In the genomic region with DNA sequence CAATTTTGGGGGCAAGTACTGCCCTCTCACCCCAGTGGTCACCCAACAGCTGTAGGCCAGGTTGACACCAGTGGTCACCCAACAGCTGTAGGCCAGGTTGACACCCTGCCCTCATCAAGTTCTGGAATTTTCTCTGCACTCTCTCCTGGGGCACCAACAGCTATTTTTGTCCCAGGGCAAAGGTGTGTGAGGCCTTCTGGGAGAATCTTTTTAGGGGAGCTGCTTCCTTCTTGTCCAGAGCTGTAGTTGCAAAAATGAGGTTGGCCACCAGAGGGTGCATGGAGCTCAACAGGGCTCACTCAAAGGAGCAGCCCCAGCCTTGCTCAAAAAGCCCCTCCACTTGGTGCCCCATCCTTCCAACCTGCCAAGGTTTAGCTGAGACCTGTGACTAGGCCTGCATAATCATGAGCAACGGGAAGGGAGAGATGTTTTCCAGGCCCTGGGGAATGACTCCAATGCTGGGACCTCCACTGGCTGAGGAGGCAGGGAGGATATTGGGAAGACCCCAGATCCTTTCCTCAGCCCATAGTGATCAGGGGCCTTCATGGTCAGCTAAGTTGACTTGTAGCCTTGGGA, we compare ENCODE assay signal across 8 cellular contexts. TPM values are rescaled to one million over a fixed set of nuclear protein-coding genes. Genes with fewer than 3 reads are reported as not detected.
DNase-seq lines count a peak whose midpoint lies in the region; ATAC-seq and TF ChIP-seq lines count a peak whose summit lies in the region.

No MANE protein-coding gene starts in this region.

- H3K9me3 Mint-ChIP-seq in T-helper 2 cell treated with Interferon-gamma antibody and Interleukin-4, amounts not matched to agents 5 μg/mL and 100 μg/mL, for 36 hours, result no peaks in the 10 kb centered on the region

- TF ChIP-seq CTCF in ascending aorta (IDR thresholded peaks at IDR 0.05), result peak; percentile 74 to 86 (median 80)

- no peak overlapping the region for H3K4me3 Mint-ChIP-seq in T-helper 2 cell treated with Interferon-gamma antibody and Interleukin-4, amounts not matched to agents 5 μg/mL and 100 μg/mL, for 36 hours

- no peak overlapping the region for H3K27ac Mint-ChIP-seq in T-helper 2 cell treated with Interferon-gamma antibody and Interleukin-4, amounts not matched to agents 5 μg/mL and 100 μg/mL, for 36 hours

- intact Hi-C loops in ascending aorta (cut with DNase I), result loop anchor here (2.0 to 10.0 kb wide), 2 partner anchors 19 to 57 kb away; a partner anchor contains a TSS

- DNase-seq in COR-L47 (lab: John Stamatoyannopoulos, UW) (peak; percentile 40), LoVo (ENCODE audit: low spot score) (peak; percentile 72), ascending aorta (ENCODE audit: low spot score in 2 of 2) (peak in 1 of 2 donors; percentile 90), inferior parietal cortex (ENCODE audit: extremely low spot score) (peak; percentile 73), NCI-H128 (lab: John Stamatoyannopoulos, UW; ENCODE audit: unreplicated experiment) (no peak)
- DNase-seq in T-helper 2 cell treated with Interferon-gamma antibody and Interleukin-4, amounts not matched to agents 5 μg/mL and 100 μg/mL, for 36 hours (ENCODE audit: low spot score), result peak; percentile 68
- peak; percentile 77 for DNase-seq in stimulated activated CD4-positive, alpha-beta T cell treated with anti-CD3 and anti-CD28 coated beads, Interleukin-1b, Interleukin-23, amount 100 ng/mL, for 48 hours

- H3K27ac ChIP-seq in ascending aorta, result no peak overlapping the region

- H3K9me3 ChIP-seq in ascending aorta, result no peaks in the 10 kb centered on the region

- H3K4me1 ChIP-seq in ascending aorta, result no peaks in the 10 kb centered on the region

- no peak overlapping the region for H3K4me3 ChIP-seq in ascending aorta

- peaks cover 3% of the 10 kb centered on the region for H3K4me1 Mint-ChIP-seq in T-helper 2 cell treated with Interferon-gamma antibody and Interleukin-4, amounts not matched to agents 5 μg/mL and 100 μg/mL, for 36 hours (ENCODE audit: low read depth)

- peaks cover 8% of the 10 kb centered on the region for H3K27me3 Mint-ChIP-seq in T-helper 2 cell treated with Interferon-gamma antibody and Interleukin-4, amounts not matched to agents 5 μg/mL and 100 μg/mL, for 36 hours (ENCODE audit: low read depth)

- H3K36me3 Mint-ChIP-seq in T-helper 2 cell treated with Interferon-gamma antibody and Interleukin-4, amounts not matched to agents 5 μg/mL and 100 μg/mL, for 36 hours (ENCODE audit: low read depth), result no peaks in the 10 kb centered on the region

- H3K27me3 ChIP-seq in ascending aorta, result no peaks in the 10 kb centered on the region

- no peaks in the 10 kb centered on the region for H3K36me3 ChIP-seq in ascending aorta

- ATAC-seq in GM21390 (IDR thresholded peaks at IDR 0.05; ENCODE audit: unreplicated experiment), result peak; percentile 78

RNA-seq across cellular contexts. Expression of a gene that starts 10.6 kb away (rescaled TPM):
- total RNA-seq in ascending aorta, result 22.6 TPM

RNA-seq across cellular contexts. Expression of a gene that starts 19.2 kb away (rescaled TPM):
- 49.1 TPM for total RNA-seq in ascending aorta

RNA-seq across cellular contexts. Expression of a gene that starts 55.9 kb away (rescaled TPM):
- total RNA-seq in ascending aorta, result 18.1 TPM
